ENCODE assay signal across 37 cellular contexts in the genomic region with DNA sequence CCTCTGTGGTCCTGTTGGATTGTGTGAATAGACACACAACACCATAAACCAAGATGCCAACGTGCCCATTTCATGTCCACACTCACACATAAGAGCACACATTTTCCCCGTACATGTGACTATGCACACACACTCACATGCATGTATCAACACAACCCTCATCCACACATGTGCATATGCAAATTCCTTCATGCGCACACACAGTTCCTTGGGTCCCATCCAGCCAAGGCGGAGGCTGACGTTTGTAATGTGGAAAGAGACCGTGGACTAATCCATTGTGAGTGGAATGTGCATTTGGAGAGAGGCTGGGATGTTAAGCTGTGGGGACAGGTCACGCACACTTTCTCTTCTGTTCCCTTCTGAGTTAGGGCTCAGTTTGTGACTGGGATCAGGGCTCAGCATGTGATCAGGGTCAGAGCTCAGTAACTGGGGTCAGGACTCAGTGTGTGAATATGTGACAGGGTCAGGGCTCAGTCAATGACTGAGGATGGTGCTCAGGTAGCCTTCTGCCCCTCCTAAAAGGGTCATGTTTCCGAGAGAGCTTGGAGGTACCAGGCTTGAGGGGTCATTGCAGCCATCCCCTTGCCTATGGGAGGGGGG. TPM values are rescaled to one million over a fixed set of nuclear protein-coding genes. Genes with fewer than 3 reads are reported as not detected.
"Had no signal": no experiment of that assay in that cellular context is flagged by ENCODE, and none has a peak within 500 bp of the region (broad histone marks: within the 10 kb centered on the region; RNA-seq: fewer than 3 reads in every experiment).

No MANE protein-coding gene starts in this region.

- H3K27ac ChIP-seq: Peyer's patch had no signal

- H3K4me3 Mint-ChIP-seq: activated B cell treated with CpG ODN at 0.5 μM for 24 hours; activated CD4-positive, alpha-beta memory T cell treated with anti-CD3 and anti-CD28 coated beads for 36 hours; activated naive CD4-positive, alpha-beta T cell treated with anti-CD3 and anti-CD28 coated beads, Interleukin-2, amount 10 ng/mL, durations not matched to agents 7 days and 5 days; activated naive CD8-positive, alpha-beta T cell; activated naive CD8-positive, alpha-beta T cell treated with anti-CD3 and anti-CD28 coated beads, Interleukin-2, amount 50 U/mL, for 24 hours; activated T-cell treated with anti-CD3 and anti-CD28 coated beads, Interleukin-2, amount 50 U/mL, for 4 hours; activated T-helper 1 cell treated with anti-CD3 and anti-CD28 coated beads, Interleukin-12 subunit alpha, Interleukin-12 subunit beta, Interleukin-2, Interleukin-4 antibody, amounts not matched to agents 30 ng/mL and 10 ng/mL and 1 ng/mL, durations not matched to agents 14 hours and 24 hours and 36 hours; brain; T-cell had no signal

- DNase-seq: activated B cell treated with CpG ODN at 0.5 μM for 24 hours; activated CD4-positive, alpha-beta memory T cell treated with anti-CD3 and anti-CD28 coated beads for 36 hours; activated CD4-positive, alpha-beta T cell treated with anti-CD3 and anti-CD28 coated beads for 4 hours; activated CD4-positive, alpha-beta T cell treated with anti-CD3 and anti-CD28 coated beads, Interleukin-2, amount 50 U/mL, for 1 hour; activated CD4-positive, CD25-positive, alpha-beta regulatory T cell treated with anti-CD3 and anti-CD28 coated beads, Interleukin-2, amount 50 U/mL, for 72 hours; activated CD8-positive, alpha-beta memory T cell treated with anti-CD3 and anti-CD28 coated beads, Interleukin-2, amount 50 U/mL, for 4 hours; activated effector memory CD4-positive, alpha-beta T cell treated with Interleukin-2 at 50 U/mL for 16 hours; activated naive CD4-positive, alpha-beta T cell treated with anti-CD3 and anti-CD28 coated beads, Interleukin-2, amount 10 ng/mL, durations not matched to agents 7 days and 5 days; activated naive CD8-positive, alpha-beta T cell treated with anti-CD3 and anti-CD28 coated beads, Interleukin-2, amount 50 U/mL, for 24 hours; activated T-cell treated with anti-CD3 and anti-CD28 coated beads for 4 hours; activated T-cell treated with anti-CD3 and anti-CD28 coated beads, Interleukin-2, amount 50 U/mL, for 4 hours; anterior cingulate cortex; caudate nucleus; Karpas-422; KBM-7; NCI-H1048; NCI-H1105 treated with DMSO at 0.1 percent for 48 hours; NCI-H1436; NCI-H1694; NCI-H1930; NCI-H510A; NCI-H526; NCI-H748 treated with DMSO at 0.1 percent for 48 hours; NK-92 treated with Interleukin-12 subunit alpha and Interleukin-12 subunit beta, amount 100 ng/mL, for 24 hours; PC-3; RPMI8226; SIG-M5; T-cell had no signal

- H3K27ac Mint-ChIP-seq: activated B cell treated with CpG ODN at 0.5 μM for 24 hours; activated CD4-positive, alpha-beta memory T cell treated with anti-CD3 and anti-CD28 coated beads for 36 hours; activated naive CD4-positive, alpha-beta T cell treated with anti-CD3 and anti-CD28 coated beads, Interleukin-2, amount 10 ng/mL, durations not matched to agents 7 days and 5 days; activated naive CD8-positive, alpha-beta T cell; activated naive CD8-positive, alpha-beta T cell treated with anti-CD3 and anti-CD28 coated beads, Interleukin-2, amount 50 U/mL, for 24 hours; activated T-helper 1 cell treated with anti-CD3 and anti-CD28 coated beads, Interleukin-12 subunit alpha, Interleukin-12 subunit beta, Interleukin-2, Interleukin-4 antibody, amounts not matched to agents 30 ng/mL and 10 ng/mL and 1 ng/mL, durations not matched to agents 14 hours and 24 hours and 36 hours; brain; T-cell had no signal

- H3K9me3 ChIP-seq: Peyer's patch had no signal

- H3K27me3 ChIP-seq: Peyer's patch had no signal

- H3K27me3 Mint-ChIP-seq: activated B cell treated with CpG ODN at 0.5 μM for 24 hours; activated CD4-positive, alpha-beta memory T cell treated with anti-CD3 and anti-CD28 coated beads for 36 hours; activated naive CD8-positive, alpha-beta T cell; activated naive CD8-positive, alpha-beta T cell treated with anti-CD3 and anti-CD28 coated beads, Interleukin-2, amount 50 U/mL, for 24 hours; T-cell had no signal

- H3K36me3 Mint-ChIP-seq: activated naive CD4-positive, alpha-beta T cell treated with anti-CD3 and anti-CD28 coated beads, Interleukin-2, amount 10 ng/mL, durations not matched to agents 7 days and 5 days; brain; T-cell had no signal

- ATAC-seq: activated naive CD8-positive, alpha-beta T cell treated with anti-CD3 and anti-CD28 coated beads, Interleukin-2, amount 50 U/mL, for 24 hours; activated T-cell treated with anti-CD3 and anti-CD28 coated beads, Interleukin-2, amount 50 U/mL, for 4 hours; PC-3; SK-N-SH treated with all-trans-retinoic acid at 6 μM for 48 hours; T-cell had no signal

- H3K4me3 ChIP-seq: Peyer's patch had no signal

- H3K4me1 Mint-ChIP-seq: activated B cell treated with CpG ODN at 0.5 μM for 24 hours; activated naive CD4-positive, alpha-beta T cell treated with anti-CD3 and anti-CD28 coated beads, Interleukin-2, amount 10 ng/mL, durations not matched to agents 7 days and 5 days had no signal

- H3K4me1 ChIP-seq: Peyer's patch had no signal

- H3K36me3 ChIP-seq: Peyer's patch had no signal

RNA-seq across cellular contexts. Expression of gene BPIFB2, which starts 0.6 kb away (rescaled TPM):
- total RNA-seq: activated B cell treated with CpG ODN at 0.5 μM for 24 hours; activated CD4-positive, alpha-beta memory T cell treated with anti-CD3 and anti-CD28 coated beads for 36 hours; activated T-helper 1 cell treated with anti-CD3 and anti-CD28 coated beads, Interleukin-12 subunit alpha, Interleukin-12 subunit beta, Interleukin-2, Interleukin-4 antibody, amounts not matched to agents 30 ng/mL and 10 ng/mL and 1 ng/mL, durations not matched to agents 14 hours and 24 hours and 36 hours; bronchial epithelial cell; MCF 10A; PC-3; Peyer's patch; SK-MEL-5; T-helper 2 cell treated with Interferon-gamma antibody and Interleukin-4, amounts not matched to agents 100 ng/mL and 5 ng/mL, for 36 hours had no signal

RNA-seq across cellular contexts. Expression of gene SUN5, which starts 2.6 kb away (rescaled TPM):
- total RNA-seq: activated B cell treated with CpG ODN at 0.5 μM for 24 hours; activated CD4-positive, alpha-beta memory T cell treated with anti-CD3 and anti-CD28 coated beads for 36 hours; activated T-cell treated with anti-CD3 and anti-CD28 coated beads, Interleukin-2, amount 50 U/mL, for 4 hours; activated T-helper 1 cell treated with anti-CD3 and anti-CD28 coated beads, Interleukin-12 subunit alpha, Interleukin-12 subunit beta, Interleukin-2, Interleukin-4 antibody, amounts not matched to agents 30 ng/mL and 10 ng/mL and 1 ng/mL, durations not matched to agents 14 hours and 24 hours and 36 hours; bronchial epithelial cell; MCF 10A; PC-3; Peyer's patch; SK-MEL-5; T-cell; T-helper 2 cell treated with Interferon-gamma antibody and Interleukin-4, amounts not matched to agents 100 ng/mL and 5 ng/mL, for 36 hours had no signal

RNA-seq across cellular contexts. Expression of gene BPIFB6, which starts 24.6 kb away (rescaled TPM):
- total RNA-seq: activated B cell treated with CpG ODN at 0.5 μM for 24 hours; activated CD4-positive, alpha-beta memory T cell treated with anti-CD3 and anti-CD28 coated beads for 36 hours; activated T-cell treated with anti-CD3 and anti-CD28 coated beads, Interleukin-2, amount 50 U/mL, for 4 hours; activated T-helper 1 cell treated with anti-CD3 and anti-CD28 coated beads, Interleukin-12 subunit alpha, Interleukin-12 subunit beta, Interleukin-2, Interleukin-4 antibody, amounts not matched to agents 30 ng/mL and 10 ng/mL and 1 ng/mL, durations not matched to agents 14 hours and 24 hours and 36 hours; bronchial epithelial cell; MCF 10A; PC-3; Peyer's patch; SK-MEL-5; T-cell; T-helper 2 cell treated with Interferon-gamma antibody and Interleukin-4, amounts not matched to agents 100 ng/mL and 5 ng/mL, for 36 hours had no signal

RNA-seq across cellular contexts. Expression of gene BPIFB3, which starts 46.8 kb away (rescaled TPM):
- total RNA-seq: activated B cell treated with CpG ODN at 0.5 μM for 24 hours; activated CD4-positive, alpha-beta memory T cell treated with anti-CD3 and anti-CD28 coated beads for 36 hours; activated T-cell treated with anti-CD3 and anti-CD28 coated beads, Interleukin-2, amount 50 U/mL, for 4 hours; activated T-helper 1 cell treated with anti-CD3 and anti-CD28 coated beads, Interleukin-12 subunit alpha, Interleukin-12 subunit beta, Interleukin-2, Interleukin-4 antibody, amounts not matched to agents 30 ng/mL and 10 ng/mL and 1 ng/mL, durations not matched to agents 14 hours and 24 hours and 36 hours; bronchial epithelial cell; MCF 10A; PC-3; Peyer's patch; SK-MEL-5; T-cell; T-helper 2 cell treated with Interferon-gamma antibody and Interleukin-4, amounts not matched to agents 100 ng/mL and 5 ng/mL, for 36 hours had no signal
